8 cellular contexts compared by ENCODE assay signal in the genomic region with DNA sequence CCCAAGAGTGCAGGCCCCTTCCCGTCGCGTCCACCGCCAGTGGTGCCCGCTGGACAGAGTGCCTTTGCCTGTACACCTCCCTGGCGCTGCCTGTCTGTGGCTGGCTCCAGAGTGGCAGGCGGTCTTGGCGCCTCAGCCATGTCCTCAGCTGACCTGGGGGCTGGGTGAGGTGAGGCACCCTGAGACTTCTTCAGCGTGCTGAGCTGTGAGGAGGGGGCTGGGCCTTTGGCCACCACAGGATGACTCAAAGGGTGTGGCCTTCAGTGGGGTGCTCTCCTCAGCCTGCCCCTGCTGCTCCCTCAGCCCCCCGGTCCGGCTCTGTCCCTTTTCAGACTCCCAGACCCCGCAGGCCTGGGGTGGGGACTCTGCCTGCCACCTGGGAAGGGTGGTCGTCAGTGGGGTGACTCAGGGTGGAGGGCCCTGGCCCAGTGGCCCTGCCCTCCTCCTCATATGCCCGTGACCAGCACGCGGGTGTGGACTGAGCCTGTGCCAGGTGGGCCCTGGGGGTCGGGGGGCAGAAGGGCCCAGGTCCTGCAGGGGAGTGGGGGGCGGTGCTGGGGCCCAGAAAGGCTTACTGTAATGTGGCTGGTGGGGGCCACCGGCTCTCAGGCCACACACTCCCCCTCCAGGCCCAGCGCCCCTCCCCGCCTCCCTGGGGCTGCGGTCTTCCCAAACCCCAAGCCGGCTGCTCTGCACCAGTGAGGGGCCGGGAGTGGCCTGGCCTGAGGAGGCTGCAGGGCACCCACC. TPM values are rescaled to one million over a fixed set of nuclear protein-coding genes. Genes with fewer than 3 reads are reported as not detected.
DNase-seq lines count a peak whose midpoint lies in the region; ATAC-seq, FAIRE-seq and TF ChIP-seq lines count a peak whose summit lies in the region.

No MANE protein-coding gene starts in this region.

- H3K4me1 ChIP-seq in DOHH2 (ENCODE audit: control insufficient read depth, low read length): peaks cover 74% of the 10 kb centered on the region
- H3K4me1 ChIP-seq in K562 (replicated peaks in 1 of 2; ENCODE audit: control insufficient read depth in 2 of 2, insufficient read depth in 2 of 2, low read length in 2 of 2): peaks cover 20 to 73% of the 10 kb centered on the region in 2 experiments
- peaks cover 37 to 89% of the 10 kb centered on the region in 2 donors for H3K4me1 ChIP-seq in left lung
- H3K4me1 ChIP-seq in thyroid gland: peaks cover 51 to 81% of the 10 kb centered on the region in 2 donors

- H3K27me3 ChIP-seq in DOHH2 (ENCODE audit: control insufficient read depth, low read length) (no peaks in the 10 kb centered on the region), K562 (ENCODE audit: control insufficient read depth in 2 of 2, insufficient read depth in 2 of 2, low read length in 2 of 2) (no peaks in the 10 kb centered on the region), left lung (peaks cover 0 to under 1% of the 10 kb centered on the region in 2 donors), thyroid gland (no peaks in the 10 kb centered on the region)

- H3K79me2 ChIP-seq in DOHH2 (ENCODE audit: control insufficient read depth, low read length) (peaks cover 19% of the 10 kb centered on the region), K562 (ENCODE audit: control insufficient read depth, insufficient read depth, low read length) (no peaks in the 10 kb centered on the region)

- TF ChIP-seq RAD21 in K562 (CRISPR knock-in tag; conservative IDR thresholded peaks at IDR 0.05 in 1 of 2, IDR thresholded peaks at IDR 0.05 in 1 of 2): no peak

- H3K4me3 ChIP-seq in DOHH2 (ENCODE audit: low read length) (peak overlapping the region; percentile 90), K562 (peak overlapping the region; percentile 16; the same call in 1 of the 2 replicates), left lung (peak overlapping the region; percentile 47 to 71), thyroid gland (replicated peaks in 1 of 3) (peak overlapping the region in 2 of 3 donors; percentile 24 to 44)

- WGBS in K562 (ENCODE audit: insufficient coverage, low coverage, missing lambda C conversion rate): 34% methylated on average over 9 of the region's 24 CpGs
- WGBS in thyroid gland, 2 donors: 20 to 44% methylated on average over 5 to 6 of the region's 24 CpGs

- H4K20me1 ChIP-seq in DOHH2 (ENCODE audit: control insufficient read depth, insufficient read depth, low read depth, low read length) (no peaks in the 10 kb centered on the region), K562 (replicated peaks; ENCODE audit: control insufficient read depth, insufficient read depth, low read length) (no peaks in the 10 kb centered on the region)

- peak overlapping the region; percentile 91 for H3K27ac ChIP-seq in DOHH2 (ENCODE audit: low read depth, low read length)
- peak overlapping the region; percentile 63; the same call in 2 of the 3 replicates for H3K27ac ChIP-seq in K562 (ENCODE audit: extremely low read depth, low read depth, low read length)
- H3K27ac ChIP-seq in left lung: peak overlapping the region; percentile 95 to 99
- H3K27ac ChIP-seq in thyroid gland: peak overlapping the region; percentile 96 to 99 (median 96)

- TF ChIP-seq POLR2A in K562 (conservative IDR thresholded peaks at IDR 0.05) (no peak), thyroid gland (IDR thresholded peaks at IDR 0.05) (peak in 1 of 2 donors; percentile 85)

- H3K9me3 ChIP-seq in DOHH2 (ENCODE audit: control insufficient read depth, insufficient read depth, low read length): no peaks in the 10 kb centered on the region
- no peaks in the 10 kb centered on the region for H3K9me3 ChIP-seq in K562 (replicated peaks; ENCODE audit: control insufficient read depth, insufficient read depth, low read depth, low read length)
- no peaks in the 10 kb centered on the region for H3K9me3 ChIP-seq in left lung
- H3K9me3 ChIP-seq in thyroid gland: no peaks in the 10 kb centered on the region

- in situ Hi-C loops in K562 (cut with MboI): loop anchor here (5.0 kb wide), 2 partner anchors 58 to 98 kb away; no protein-coding TSS in a partner anchor

- BruUV-seq in K562 (replicated peaks; lab: Mats Ljungman, UMichigan): no TSS peak

- POLR2A ChIA-PET in K562 (lab: Yijun Ruan, JAX): no interaction called here

- H3F3A ChIP-seq in DOHH2 (ENCODE audit: control insufficient read depth, insufficient read depth): peaks cover 34% of the 10 kb centered on the region

- peak; percentile 9; the same call in 1 of the 3 replicates for ATAC-seq in K562
- peak; percentile 46 for ATAC-seq in left lung
- ATAC-seq in GM21723 (IDR thresholded peaks at IDR 0.05; ENCODE audit: unreplicated experiment): no peak

- H3K9me2 ChIP-seq in DOHH2 (replicated peaks; ENCODE audit: control insufficient read depth, low read length): no peaks in the 10 kb centered on the region

- no peak for TF ChIP-seq EP300 in K562 (IDR thresholded peaks at IDR 0.05; ENCODE audit: low read length)

- intact Hi-C loops in K562 (cut with micrococcal nuclease) (loop anchor here (5.0 kb wide), 1 partner anchor 38 kb away; no protein-coding TSS in a partner anchor), left lung (cut with DNase I) (no loop called here), thyroid gland (cut with DNase I) (loop anchor here (2.0 kb wide), 1 partner anchor 36 kb away; no protein-coding TSS in a partner anchor)

- peak overlapping the region; percentile 58; the same call in 1 of the 2 replicates for H2AFZ ChIP-seq in K562 (ENCODE audit: low read depth, low read length)

- no peaks in the 10 kb centered on the region for H3K9me1 ChIP-seq in K562 (ENCODE audit: control insufficient read depth, insufficient read depth, low read length)

- peak; percentile 24 for DNase-seq in NCI-H69 (lab: John Stamatoyannopoulos, UW)
- peak; percentile 45 to 64 (median 48) for DNase-seq in K562 (ENCODE audit: extremely low read depth in 1 of 4, low spot score in 3 of 4)
- DNase-seq in left lung: peak; percentile 89 to 94
- DNase-seq in thyroid gland: peak; percentile 94 to 96
- DNase-seq in kidney glomerular epithelial cell (lab: John Stamatoyannopoulos, UW): no peak
- no peak for DNase-seq in inferior parietal cortex (ENCODE audit: extremely low spot score)

- H3K36me3 ChIP-seq in DOHH2 (ENCODE audit: control insufficient read depth, low read length) (peaks cover 15% of the 10 kb centered on the region), K562 (ENCODE audit: control insufficient read depth, insufficient read depth, low read length) (no peaks in the 10 kb centered on the region), left lung (no peaks in the 10 kb centered on the region), thyroid gland (no peaks in the 10 kb centered on the region)

- CTCF ChIA-PET in K562 (lab: Yijun Ruan, JAX; ENCODE audit: low intra/inter-chr PET ratio): no interaction called here

- peak overlapping the region; percentile 56 to 90 for H3K9ac ChIP-seq in K562 (ENCODE audit: insufficient read depth in 1 of 2, low read depth in 2 of 2, low read length in 2 of 2)

- no peak for FAIRE-seq in K562 (lab: Jason Lieb, UNC)

- H3K4me2 ChIP-seq in DOHH2 (ENCODE audit: low read length) (peak overlapping the region; percentile 89), K562 (ENCODE audit: insufficient read depth, low read length) (peak overlapping the region; percentile 46)

- TF ChIP-seq CTCF in DOHH2 (IDR thresholded peaks at IDR 0.05; ENCODE audit: low read depth, low read length, poor library complexity, severe bottlenecking) (no peak), K562 (IDR thresholded peaks at IDR 0.05 in 2 of 3, conservative IDR thresholded peaks at IDR 0.05 in 1 of 3; ENCODE audit: insufficient read depth in 2 of 3, low read depth in 1 of 3, low read length in 3 of 3) (no peak), left lung (IDR thresholded peaks at IDR 0.05) (no peak), thyroid gland (IDR thresholded peaks at IDR 0.05) (no peak)

RNA-seq across cellular contexts. Expression of gene CRELD2, which starts 15.9 kb away (rescaled TPM):
- total RNA-seq in K562 (2011; cell fraction: chromatin; rRNA removed; ENCODE audit: low replicate concordance): 25.0 and 46.1 TPM in 2 replicates
- 45.8 and 49.4 TPM in 2 replicates for total RNA-seq in K562 (2011; cell fraction: nucleolus; rRNA removed)
- total RNA-seq in K562 (2011; cell fraction: nucleoplasm; rRNA removed): 32.0 and 37.3 TPM in 2 replicates
- total RNA-seq in K562 (2014; rRNA removed) (25.3 and 33.2 TPM in 2 replicates), K562 (2014; rRNA removed; fragmentation: Illumina TruSeq; extraction: Trizol) (4.9 and 6.3 TPM in 2 replicates), K562 (2015; rRNA removed; fragmentation: Illumina TruSeq; extraction: Trizol) (10.1 and 10.7 TPM in 2 replicates), K562 (2021) (19.5 and 19.8 TPM in 2 replicates), left lung (10 to 100 TPM; 59.7 to 79.7 TPM), thyroid gland (100 to 1,000 TPM in 3 of 4 donors, 10 to 100 TPM in 1; 50.3 to 244 (median 154) TPM)
- polyA plus RNA-seq in K562 (2011; rRNA removed) (8.8 and 12.4 TPM in 2 replicates), K562 (2014; fragmentation: Illumina TruSeq; extraction: Trizol) (6.3 and 9.3 TPM in 2 replicates), K562 (2014; fragmentation: Nextera tagmentation; extraction: Ambion mirVana) (1 to 10 TPM in 1 of 2 experiments, under 1 TPM in 1; 0.96 to 1.5 TPM), K562 (2014; rRNA removed) (19.9 and 22.4 TPM in 2 replicates)
- 12.4 and 16.3 TPM in 2 replicates for polyA plus RNA-seq in K562 (2011; cell fraction: cytosol; rRNA removed)
- polyA plus RNA-seq in K562 (2011; cell fraction: nucleus; rRNA removed): 34.7 and 37.7 TPM in 2 replicates
- 18.1 and 28.6 TPM in 2 replicates for polyA plus RNA-seq in K562 (2012)
- 2.1 and 2.4 TPM in 2 replicates for polyA minus RNA-seq in K562 (2011; rRNA and poly(A)+ RNA removed)
- polyA minus RNA-seq in K562 (2011; cell fraction: cytosol; rRNA and poly(A)+ RNA removed): 5.1 and 6.0 TPM in 2 replicates
- polyA minus RNA-seq in K562 (2011; cell fraction: nucleus; rRNA and poly(A)+ RNA removed): 5.1 and 5.8 TPM in 2 replicates

RNA-seq across cellular contexts. Expression of gene ALG12, which starts 16.1 kb away (rescaled TPM):
- 6.2 and 18.5 TPM in 2 replicates for total RNA-seq in K562 (2011; cell fraction: chromatin; rRNA removed; ENCODE audit: low replicate concordance)
- total RNA-seq in K562 (2011; cell fraction: nucleolus; rRNA removed): 20.3 and 21.8 TPM in 2 replicates
- 13.6 and 15.7 TPM in 2 replicates for total RNA-seq in K562 (2011; cell fraction: nucleoplasm; rRNA removed)
- total RNA-seq in K562 (2014; rRNA removed) (3.4 and 5.8 TPM in 2 replicates), K562 (2014; rRNA removed; fragmentation: Illumina TruSeq; extraction: Trizol) (0.83 and 2.0 TPM in 2 replicates), K562 (2015; rRNA removed; fragmentation: Illumina TruSeq; extraction: Trizol) (3.7 and 3.8 TPM in 2 replicates), K562 (2021) (8.5 and 11.0 TPM in 2 replicates), left lung (10 to 100 TPM; 29.4 to 35.2 TPM), thyroid gland (10 to 100 TPM; 25.5 to 60.5 (median 52.2) TPM)
- polyA plus RNA-seq in K562 (2011; rRNA removed) (2.6 and 3.9 TPM in 2 replicates), K562 (2014; fragmentation: Illumina TruSeq; extraction: Trizol) (4.0 and 7.3 TPM in 2 replicates), K562 (2014; fragmentation: Nextera tagmentation; extraction: Ambion mirVana) (under 1 TPM; 0.20 to 0.62 TPM), K562 (2014; rRNA removed) (4.9 and 5.8 TPM in 2 replicates)
- 2.9 and 4.5 TPM in 2 replicates for polyA plus RNA-seq in K562 (2011; cell fraction: cytosol; rRNA removed)
- polyA plus RNA-seq in K562 (2011; cell fraction: nucleus; rRNA removed): 14.0 and 20.4 TPM in 2 replicates
- 8.3 and 9.5 TPM in 2 replicates for polyA plus RNA-seq in K562 (2012)
- polyA minus RNA-seq in K562 (2011; rRNA and poly(A)+ RNA removed): 2.2 and 3.7 TPM in 2 replicates
- 3.6 and 3.7 TPM in 2 replicates for polyA minus RNA-seq in K562 (2011; cell fraction: cytosol; rRNA and poly(A)+ RNA removed)
- 1.4 and 2.8 TPM in 2 replicates for polyA minus RNA-seq in K562 (2011; cell fraction: nucleus; rRNA and poly(A)+ RNA removed)

RNA-seq across cellular contexts. Expression of gene PIM3, which starts 26.3 kb away (rescaled TPM):
- total RNA-seq in K562 (2011; cell fraction: chromatin; rRNA removed; ENCODE audit: low replicate concordance): 8.4 and 19.1 TPM in 2 replicates
- total RNA-seq in K562 (2011; cell fraction: nucleolus; rRNA removed): 31.2 and 35.0 TPM in 2 replicates
- 9.8 and 13.2 TPM in 2 replicates for total RNA-seq in K562 (2011; cell fraction: nucleoplasm; rRNA removed)
- 37.0 and 41.1 TPM in 2 replicates for total RNA-seq in K562 (2014; rRNA removed)
- total RNA-seq in K562 (2014; rRNA removed; fragmentation: Illumina TruSeq; extraction: Trizol): 4.2 and 4.3 TPM in 2 replicates
- total RNA-seq in K562 (2015; rRNA removed; fragmentation: Illumina TruSeq; extraction: Trizol): 11.9 and 13.8 TPM in 2 replicates
- 40.5 and 41.3 TPM in 2 replicates for total RNA-seq in K562 (2021)
- 5.3 and 8.0 TPM in 2 replicates for polyA plus RNA-seq in K562 (2011; rRNA removed)
- 13.4 and 28.9 TPM in 2 replicates for polyA plus RNA-seq in K562 (2011; cell fraction: cytosol; rRNA removed)
- polyA plus RNA-seq in K562 (2011; cell fraction: nucleus; rRNA removed): 36.6 and 49.9 TPM in 2 replicates
- 18.0 and 35.9 TPM in 2 replicates for polyA plus RNA-seq in K562 (2012)
- 4.4 and 11.4 TPM in 2 replicates for polyA plus RNA-seq in K562 (2014; fragmentation: Illumina TruSeq; extraction: Trizol)
- under 1 TPM; 0.24 to 0.57 TPM for polyA plus RNA-seq in K562 (2014; fragmentation: Nextera tagmentation; extraction: Ambion mirVana)
- polyA plus RNA-seq in K562 (2014; rRNA removed): 34.1 and 35.4 TPM in 2 replicates
- 0.99 and 1.4 TPM in 2 replicates for polyA minus RNA-seq in K562 (2011; rRNA and poly(A)+ RNA removed)
- polyA minus RNA-seq in K562 (2011; cell fraction: cytosol; rRNA and poly(A)+ RNA removed): 7.1 and 7.7 TPM in 2 replicates
- 10.2 and 10.6 TPM in 2 replicates for polyA minus RNA-seq in K562 (2011; cell fraction: nucleus; rRNA and poly(A)+ RNA removed)
- total RNA-seq in left lung: 100 to 1,000 TPM in 1 of 2 donors, 10 to 100 TPM in 1; 80.6 to 129 TPM
- total RNA-seq in thyroid gland: 100 to 1,000 TPM in 1 of 4 donors, 10 to 100 TPM in 3; 45.4 to 108 (median 73.2) TPM

Comparison
In these comparisons a context has a peak if more than half of its experiments do, and no peak if none do; other contexts are left out.
1. H3K4me3 ChIP-seq: peak in every context shown above with its lines; median percentile 90 in DOHH2; 59 in left lung; 34 in thyroid gland; 16 in K562.
2. DNase-seq: peak in NCI-H69 (single experiment), K562 (4 of 4), left lung (2 of 2) and thyroid gland (2 of 2); none in kidney glomerular epithelial cell (single experiment) and inferior parietal cortex (single experiment).
3. intact Hi-C loops: an anchor here in K562 (5.0 kb wide) and thyroid gland (2.0 kb wide); none called in left lung.
4. Peak in every context shown above with its lines, with median percentiles within 50 percentile points of each other: H3K27ac ChIP-seq.